ENCODE assay signal across 36 cellular contexts in genomic region chr18:24778810-24779418, GRCh38.
"Had no signal": no experiment of that assay in that cellular context is flagged by ENCODE, and none has a peak within 500 bp of the region (broad histone marks: within the 10 kb centered on the region; RNA-seq: fewer than 3 reads in every experiment).

No MANE protein-coding gene starts in this region.

- H3K36me3 Mint-ChIP-seq: activated naive CD8-positive, alpha-beta T cell; naive thymus-derived CD4-positive, alpha-beta T cell; stimulated activated memory B cell treated with anti-CD40 and anti-IgM and Interleukin-4, amounts not matched to agents 10 μg/mL and 1 μg/mL and 100 μg/mL, for 72 hours had no signal

- H3K4me3 ChIP-seq: adrenal gland, body of pancreas, coronary artery, dorsolateral prefrontal cortex, gastroesophageal sphincter, sigmoid colon, smooth muscle cell, thyroid gland, upper lobe of right lung had no signal

- ATAC-seq: activated CD4-positive, CD25-positive, alpha-beta regulatory T cell treated with anti-CD3 and anti-CD28 coated beads, Interleukin-2, amount 50 U/mL, for 24 hours; body of pancreas; gastroesophageal sphincter; left ventricle myocardium superior; naive thymus-derived CD4-positive, alpha-beta T cell; stimulated activated memory B cell treated with anti-CD40 and anti-IgM and Interleukin-4, amounts not matched to agents 10 μg/mL and 1 μg/mL and 100 μg/mL, for 72 hours; stimulated activated naive CD8-positive, alpha-beta T cell treated with anti-CD3 and anti-CD28 coated beads, Interleukin-15, amount 100 ng/mL, for 72 hours; T-helper 17 cell; upper lobe of right lung had no signal

- H3K36me3 ChIP-seq: adrenal gland, gastroesophageal sphincter, sigmoid colon, thyroid gland, upper lobe of right lung, WERI-Rb-1 had no signal

- H3K4me3 Mint-ChIP-seq: activated naive CD8-positive, alpha-beta T cell; naive thymus-derived CD4-positive, alpha-beta T cell; neural crest cell; stimulated activated memory B cell treated with anti-CD40 and anti-IgM and Interleukin-4, amounts not matched to agents 10 μg/mL and 1 μg/mL and 100 μg/mL, for 72 hours; stimulated activated naive CD8-positive, alpha-beta T cell treated with anti-CD3 and anti-CD28 coated beads, Interleukin-15, amount 100 ng/mL, for 72 hours; T-helper 17 cell had no signal

- H3K4me2 ChIP-seq: smooth muscle cell had no signal

- H3K27me3 ChIP-seq: adrenal gland, body of pancreas, dorsolateral prefrontal cortex, gastroesophageal sphincter, sigmoid colon, thyroid gland, upper lobe of right lung had no signal

- H3K4me1 Mint-ChIP-seq: naive thymus-derived CD4-positive, alpha-beta T cell; stimulated activated memory B cell treated with anti-CD40 and anti-IgM and Interleukin-4, amounts not matched to agents 10 μg/mL and 1 μg/mL and 100 μg/mL, for 72 hours; stimulated activated naive CD8-positive, alpha-beta T cell treated with anti-CD3 and anti-CD28 coated beads, Interleukin-15, amount 100 ng/mL, for 72 hours; T-helper 17 cell had no signal

- DNase-seq: activated CD4-positive, alpha-beta T cell treated with anti-CD3 and anti-CD28 coated beads for 48 hours; activated CD4-positive, alpha-beta T cell treated with anti-CD3 and anti-CD28 coated beads, Interleukin-2, amount 50 U/mL, for 48 hours; activated CD8-positive, alpha-beta memory T cell treated with anti-CD3 and anti-CD28 coated beads for 24 hours; activated effector memory CD4-positive, alpha-beta T cell treated with Interleukin-2 at 50 U/mL for 16 hours; activated naive CD4-positive, alpha-beta T cell treated with Interleukin-2 at 50 U/mL for 16 hours; adrenal gland; aorta; cerebellar nuclear complex; dorsolateral prefrontal cortex; effector memory CD4-positive, alpha-beta T cell; erythroblast; hypothalamus; left ventricle myocardium superior; mammary epithelial cell; naive thymus-derived CD4-positive, alpha-beta T cell; occipital lobe; retina; sigmoid colon; stimulated activated CD4-positive, alpha-beta T cell treated with anti-CD3 and anti-CD28 coated beads, Interleukin-1b, Interleukin-23, amount 100 ng/mL, for 48 hours; stimulated activated CD4-positive, alpha-beta T cell treated with anti-CD3 and anti-CD28 coated beads, Interleukin-4, amount 100 ng/mL, for 4 hours; stimulated activated CD8-positive, alpha-beta memory T cell treated with anti-CD3 and anti-CD28 coated beads, Interleukin-4, amount 100 ng/mL, for 48 hours; stimulated activated naive CD8-positive, alpha-beta T cell treated with anti-CD3 and anti-CD28 coated beads, Interleukin-15, amount 100 ng/mL, for 72 hours; SW 1271; T-helper 17 cell; T1000; thyroid gland; upper lobe of right lung; WERI-Rb-1 had no signal

- H3K9me3 Mint-ChIP-seq: stimulated activated memory B cell treated with anti-CD40 and anti-IgM and Interleukin-4, amounts not matched to agents 10 μg/mL and 1 μg/mL and 100 μg/mL, for 72 hours; stimulated activated naive CD8-positive, alpha-beta T cell treated with anti-CD3 and anti-CD28 coated beads, Interleukin-15, amount 100 ng/mL, for 72 hours had no signal

- H3K27me3 Mint-ChIP-seq: activated naive CD8-positive, alpha-beta T cell; stimulated activated memory B cell treated with anti-CD40 and anti-IgM and Interleukin-4, amounts not matched to agents 10 μg/mL and 1 μg/mL and 100 μg/mL, for 72 hours; T-helper 17 cell had no signal

- H3K27ac ChIP-seq: adrenal gland, body of pancreas, coronary artery, dorsolateral prefrontal cortex, gastroesophageal sphincter, sigmoid colon, thyroid gland, upper lobe of right lung, WERI-Rb-1 had no signal

- H3K9me3 ChIP-seq: adrenal gland, body of pancreas, gastroesophageal sphincter, sigmoid colon, thyroid gland, upper lobe of right lung had no signal

- H3K27ac Mint-ChIP-seq: activated naive CD8-positive, alpha-beta T cell; naive thymus-derived CD4-positive, alpha-beta T cell; stimulated activated memory B cell treated with anti-CD40 and anti-IgM and Interleukin-4, amounts not matched to agents 10 μg/mL and 1 μg/mL and 100 μg/mL, for 72 hours; T-helper 17 cell had no signal

- H3K4me1 ChIP-seq: adrenal gland, body of pancreas, gastroesophageal sphincter, sigmoid colon, thyroid gland, upper lobe of right lung had no signal
